In the genomic region with DNA sequence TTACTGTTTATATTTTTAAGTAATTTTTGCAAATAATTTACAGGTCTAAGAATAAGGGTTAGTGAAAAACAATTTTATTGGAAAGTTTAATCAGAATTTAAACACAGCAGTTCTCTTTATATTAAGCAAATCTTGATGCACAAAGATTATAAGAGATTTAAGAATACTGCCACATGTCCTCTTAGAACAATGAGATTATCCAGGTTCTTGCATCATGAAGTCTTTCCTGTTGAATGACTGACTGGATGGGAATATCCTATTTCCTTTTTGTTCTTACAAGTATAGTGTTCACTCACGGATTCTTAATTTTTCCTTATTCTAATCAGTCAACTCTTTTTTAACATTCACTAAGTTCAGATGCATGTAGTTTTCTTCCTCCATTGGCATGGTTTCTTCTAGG, we compare ENCODE assay signal across 2 cellular contexts.
TF ChIP-seq lines count a peak whose summit lies in the region.

No MANE protein-coding gene starts in this region.

TF ChIP-seq in GM23338, 12 proteins besides CTCF, POLR2A, EP300 and RAD21 (continued from another document):
- TF ChIP-seq, protein P1, sequence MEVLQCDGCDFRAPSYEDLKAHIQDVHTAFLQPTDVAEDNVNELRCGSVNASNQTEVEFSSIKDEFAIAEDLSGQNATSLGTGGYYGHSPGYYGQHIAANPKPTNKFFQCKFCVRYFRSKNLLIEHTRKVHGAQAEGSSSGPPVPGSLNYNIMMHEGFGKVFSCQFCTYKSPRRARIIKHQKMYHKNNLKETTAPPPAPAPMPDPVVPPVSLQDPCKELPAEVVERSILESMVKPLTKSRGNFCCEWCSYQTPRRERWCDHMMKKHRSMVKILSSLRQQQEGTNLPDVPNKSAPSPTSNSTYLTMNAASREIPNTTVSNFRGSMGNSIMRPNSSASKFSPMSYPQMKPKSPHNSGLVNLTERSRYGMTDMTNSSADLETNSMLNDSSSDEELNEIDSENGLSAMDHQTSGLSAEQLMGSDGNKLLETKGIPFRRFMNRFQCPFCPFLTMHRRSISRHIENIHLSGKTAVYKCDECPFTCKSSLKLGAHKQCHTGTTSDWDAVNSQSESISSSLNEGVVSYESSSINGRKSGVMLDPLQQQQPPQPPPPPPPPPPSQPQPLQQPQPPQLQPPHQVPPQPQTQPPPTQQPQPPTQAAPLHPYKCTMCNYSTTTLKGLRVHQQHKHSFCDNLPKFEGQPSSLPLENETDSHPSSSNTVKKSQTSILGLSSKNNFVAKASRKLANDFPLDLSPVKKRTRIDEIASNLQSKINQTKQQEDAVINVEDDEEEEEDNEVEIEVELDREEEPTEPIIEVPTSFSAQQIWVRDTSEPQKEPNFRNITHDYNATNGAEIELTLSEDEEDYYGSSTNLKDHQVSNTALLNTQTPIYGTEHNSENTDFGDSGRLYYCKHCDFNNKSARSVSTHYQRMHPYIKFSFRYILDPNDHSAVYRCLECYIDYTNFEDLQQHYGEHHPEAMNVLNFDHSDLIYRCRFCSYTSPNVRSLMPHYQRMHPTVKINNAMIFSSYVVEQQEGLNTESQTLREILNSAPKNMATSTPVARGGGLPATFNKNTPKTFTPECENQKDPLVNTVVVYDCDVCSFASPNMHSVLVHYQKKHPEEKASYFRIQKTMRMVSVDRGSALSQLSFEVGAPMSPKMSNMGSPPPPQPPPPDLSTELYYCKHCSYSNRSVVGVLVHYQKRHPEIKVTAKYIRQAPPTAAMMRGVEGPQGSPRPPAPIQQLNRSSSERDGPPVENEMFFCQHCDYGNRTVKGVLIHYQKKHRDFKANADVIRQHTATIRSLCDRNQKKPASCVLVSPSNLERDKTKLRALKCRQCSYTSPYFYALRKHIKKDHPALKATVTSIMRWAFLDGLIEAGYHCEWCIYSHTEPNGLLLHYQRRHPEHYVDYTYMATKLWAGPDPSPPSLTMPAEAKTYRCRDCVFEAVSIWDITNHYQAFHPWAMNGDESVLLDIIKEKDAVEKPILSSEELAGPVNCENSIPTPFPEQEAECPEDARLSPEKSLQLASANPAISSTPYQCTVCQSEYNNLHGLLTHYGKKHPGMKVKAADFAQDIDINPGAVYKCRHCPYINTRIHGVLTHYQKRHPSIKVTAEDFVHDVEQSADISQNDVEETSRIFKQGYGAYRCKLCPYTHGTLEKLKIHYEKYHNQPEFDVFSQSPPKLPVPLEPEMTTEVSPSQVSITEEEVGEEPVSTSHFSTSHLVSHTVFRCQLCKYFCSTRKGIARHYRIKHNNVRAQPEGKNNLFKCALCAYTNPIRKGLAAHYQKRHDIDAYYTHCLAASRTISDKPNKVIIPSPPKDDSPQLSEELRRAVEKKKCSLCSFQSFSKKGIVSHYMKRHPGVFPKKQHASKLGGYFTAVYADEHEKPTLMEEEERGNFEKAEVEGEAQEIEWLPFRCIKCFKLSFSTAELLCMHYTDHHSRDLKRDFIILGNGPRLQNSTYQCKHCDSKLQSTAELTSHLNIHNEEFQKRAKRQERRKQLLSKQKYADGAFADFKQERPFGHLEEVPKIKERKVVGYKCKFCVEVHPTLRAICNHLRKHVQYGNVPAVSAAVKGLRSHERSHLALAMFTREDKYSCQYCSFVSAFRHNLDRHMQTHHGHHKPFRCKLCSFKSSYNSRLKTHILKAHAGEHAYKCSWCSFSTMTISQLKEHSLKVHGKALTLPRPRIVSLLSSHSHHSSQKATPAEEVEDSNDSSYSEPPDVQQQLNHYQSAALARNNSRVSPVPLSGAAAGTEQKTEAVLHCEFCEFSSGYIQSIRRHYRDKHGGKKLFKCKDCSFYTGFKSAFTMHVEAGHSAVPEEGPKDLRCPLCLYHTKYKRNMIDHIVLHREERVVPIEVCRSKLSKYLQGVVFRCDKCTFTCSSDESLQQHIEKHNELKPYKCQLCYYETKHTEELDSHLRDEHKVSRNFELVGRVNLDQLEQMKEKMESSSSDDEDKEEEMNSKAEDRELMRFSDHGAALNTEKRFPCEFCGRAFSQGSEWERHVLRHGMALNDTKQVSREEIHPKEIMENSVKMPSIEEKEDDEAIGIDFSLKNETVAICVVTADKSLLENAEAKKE (CRISPR knock-in tag; IDR thresholded peaks at IDR 0.05): no peak
- no peak for TF ChIP-seq NANOG (IDR thresholded peaks at IDR 0.05; ENCODE audit: borderline replicate concordance)
- TF ChIP-seq ZNF331 (CRISPR knock-in tag; IDR thresholded peaks at IDR 0.05; ENCODE audit: low read depth): no peak
- no peak for TF ChIP-seq STAT1 (IDR thresholded peaks at IDR 0.05; ENCODE audit: unreplicated experiment)
- no peak for TF ChIP-seq EZH2 (IDR thresholded peaks at IDR 0.05; ENCODE audit: low read depth, unreplicated experiment)
- TF ChIP-seq POLR2AphosphoS5 (IDR thresholded peaks at IDR 0.05; ENCODE audit: low read depth): no peak
- TF ChIP-seq CREB1 (CRISPR knock-in tag; IDR thresholded peaks at IDR 0.05; ENCODE audit: low read depth): no peak
- TF ChIP-seq EZH2phosphoT487 (IDR thresholded peaks at IDR 0.05; ENCODE audit: unreplicated experiment): no peak
- no peak for TF ChIP-seq JUNB (IDR thresholded peaks at IDR 0.05; ENCODE audit: unreplicated experiment)

TF ChIP-seq in WTC11, 78 proteins besides CTCF, POLR2A, EP300 and RAD21 (continued from another document):
- no peak for TF ChIP-seq SP1 (CRISPR knock-in tag; conservative IDR thresholded peaks at IDR 0.05)
- no peak for TF ChIP-seq KAT7 (CRISPR knock-in tag; IDR thresholded peaks at IDR 0.05; ENCODE audit: borderline replicate concordance)
- TF ChIP-seq SMAD4 (CRISPR knock-in tag; IDR thresholded peaks at IDR 0.05): no peak
- TF ChIP-seq, protein P2, sequence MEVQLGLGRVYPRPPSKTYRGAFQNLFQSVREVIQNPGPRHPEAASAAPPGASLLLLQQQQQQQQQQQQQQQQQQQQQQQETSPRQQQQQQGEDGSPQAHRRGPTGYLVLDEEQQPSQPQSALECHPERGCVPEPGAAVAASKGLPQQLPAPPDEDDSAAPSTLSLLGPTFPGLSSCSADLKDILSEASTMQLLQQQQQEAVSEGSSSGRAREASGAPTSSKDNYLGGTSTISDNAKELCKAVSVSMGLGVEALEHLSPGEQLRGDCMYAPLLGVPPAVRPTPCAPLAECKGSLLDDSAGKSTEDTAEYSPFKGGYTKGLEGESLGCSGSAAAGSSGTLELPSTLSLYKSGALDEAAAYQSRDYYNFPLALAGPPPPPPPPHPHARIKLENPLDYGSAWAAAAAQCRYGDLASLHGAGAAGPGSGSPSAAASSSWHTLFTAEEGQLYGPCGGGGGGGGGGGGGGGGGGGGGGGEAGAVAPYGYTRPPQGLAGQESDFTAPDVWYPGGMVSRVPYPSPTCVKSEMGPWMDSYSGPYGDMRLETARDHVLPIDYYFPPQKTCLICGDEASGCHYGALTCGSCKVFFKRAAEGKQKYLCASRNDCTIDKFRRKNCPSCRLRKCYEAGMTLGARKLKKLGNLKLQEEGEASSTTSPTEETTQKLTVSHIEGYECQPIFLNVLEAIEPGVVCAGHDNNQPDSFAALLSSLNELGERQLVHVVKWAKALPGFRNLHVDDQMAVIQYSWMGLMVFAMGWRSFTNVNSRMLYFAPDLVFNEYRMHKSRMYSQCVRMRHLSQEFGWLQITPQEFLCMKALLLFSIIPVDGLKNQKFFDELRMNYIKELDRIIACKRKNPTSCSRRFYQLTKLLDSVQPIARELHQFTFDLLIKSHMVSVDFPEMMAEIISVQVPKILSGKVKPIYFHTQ (CRISPR knock-in tag; IDR thresholded peaks at IDR 0.05): no peak
- TF ChIP-seq, protein P3, sequence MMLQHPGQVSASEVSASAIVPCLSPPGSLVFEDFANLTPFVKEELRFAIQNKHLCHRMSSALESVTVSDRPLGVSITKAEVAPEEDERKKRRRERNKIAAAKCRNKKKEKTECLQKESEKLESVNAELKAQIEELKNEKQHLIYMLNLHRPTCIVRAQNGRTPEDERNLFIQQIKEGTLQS (CRISPR knock-in tag; conservative IDR thresholded peaks at IDR 0.05): no peak
- TF ChIP-seq RELA (CRISPR knock-in tag; IDR thresholded peaks at IDR 0.05; ENCODE audit: borderline replicate concordance): no peak
TF ChIP-seq in WTC11: peak in this region for 0.
